Comparison of ENCODE assay signal across 8 cellular contexts in genomic region chr5:33180900-33181299, GRCh38.
DNase-seq lines count a peak whose midpoint lies in the region; ATAC-seq and TF ChIP-seq lines count a peak whose summit lies in the region.

No MANE protein-coding gene starts in this region.

- no peaks in the 10 kb centered on the region for H3K4me1 ChIP-seq in adrenal gland (replicated peaks in 1 of 2)

- no peaks in the 10 kb centered on the region for H3K9me3 ChIP-seq in adrenal gland (replicated peaks in 1 of 3)

- DNase-seq in adrenal gland (no peak), kidney epithelial cell (ENCODE audit: low read depth) (no peak), NCI-H774 (lab: John Stamatoyannopoulos, UW) (no peak), iPS-NIHi11 (ENCODE audit: low spot score) (no peak)
- no peak for DNase-seq in activated T-cell treated with anti-CD3 and anti-CD28 coated beads, Interleukin-2, amount 50 U/mL, for 4 hours
- DNase-seq in activated CD4-positive, alpha-beta T cell treated with anti-CD3 and anti-CD28 coated beads, Interleukin-2, amount 50 U/mL, for 1 hour, result no peak

- TF ChIP-seq POLR2A in adrenal gland (IDR thresholded peaks at IDR 0.05), result no peak

- no peak for ATAC-seq in activated T-cell treated with anti-CD3 and anti-CD28 coated beads, Interleukin-2, amount 50 U/mL, for 4 hours

- no peaks in the 10 kb centered on the region for H3K27me3 Mint-ChIP-seq in activated T-cell treated with anti-CD3 and anti-CD28 coated beads, Interleukin-2, amount 50 U/mL, for 4 hours (ENCODE audit: low read depth)

- H3K4me1 Mint-ChIP-seq in activated T-cell treated with anti-CD3 and anti-CD28 coated beads, Interleukin-2, amount 50 U/mL, for 4 hours (ENCODE audit: low read depth), result no peaks in the 10 kb centered on the region

- H3K27ac ChIP-seq in C4-2B, result no peak overlapping the region
- H3K27ac ChIP-seq in adrenal gland, result no peak overlapping the region

- H3K4me3 Mint-ChIP-seq in activated T-cell treated with anti-CD3 and anti-CD28 coated beads, Interleukin-2, amount 50 U/mL, for 4 hours, result no peak overlapping the region

- intact Hi-C loops in adrenal gland (cut with DNase I), result loop anchor here in 1 of 2 donors (10.0 kb wide), 1 partner anchor 466 kb away; the partner anchor contains the start of gene NPR3

- TF ChIP-seq CTCF in C4-2B (conservative IDR thresholded peaks at IDR 0.05) (peak; percentile 78), LNCAP (IDR thresholded peaks at IDR 0.05) (peak; percentile 79), adrenal gland (IDR thresholded peaks at IDR 0.05) (peak in 5 of 6 experiments; percentile 15 to 48 (median 46)), kidney epithelial cell (IDR thresholded peaks at IDR 0.05; ENCODE audit: insufficient read depth, low read length, poor library complexity, severe bottlenecking) (peak; percentile 30)

- no peaks in the 10 kb centered on the region for H3K36me3 Mint-ChIP-seq in activated T-cell treated with anti-CD3 and anti-CD28 coated beads, Interleukin-2, amount 50 U/mL, for 4 hours (ENCODE audit: insufficient read depth)

- H3K4me3 ChIP-seq in adrenal gland (no peak overlapping the region), kidney epithelial cell (ENCODE audit: low read depth, low read length) (no peak overlapping the region)

- H3K36me3 ChIP-seq in adrenal gland (replicated peaks in 1 of 2), result no peaks in the 10 kb centered on the region
- H3K36me3 ChIP-seq in kidney epithelial cell (ENCODE audit: control insufficient read depth, insufficient read depth, low read length), result no peaks in the 10 kb centered on the region

- WGBS in adrenal gland, 4 donors, result 67 to 79% (median 73%) methylated on average over 4 of the region's 4 CpGs

- H3K9me3 Mint-ChIP-seq in activated T-cell treated with anti-CD3 and anti-CD28 coated beads, Interleukin-2, amount 50 U/mL, for 4 hours, result peaks cover 5% of the 10 kb centered on the region

- H3K27me3 ChIP-seq in adrenal gland (no peaks in the 10 kb centered on the region), kidney epithelial cell (ENCODE audit: control insufficient read depth, insufficient read depth, low read length) (no peaks in the 10 kb centered on the region)
